Comparison of ENCODE assay signal across 8 cellular contexts in genomic region chr16:53129281-53130192, GRCh38.
DNase-seq lines count a peak whose midpoint lies in the region; ATAC-seq lines count a peak whose summit lies in the region.

No MANE protein-coding gene starts in this region.

- H3K36me3 Mint-ChIP-seq in activated naive CD8-positive, alpha-beta T cell treated with anti-CD3 and anti-CD28 coated beads, Interleukin-2, amount 50 U/mL, for 24 hours (ENCODE audit: low read depth) = peaks cover 1% of the 10 kb centered on the region

- H3K36me3 ChIP-seq in iPS-18a (ENCODE audit: control insufficient read depth, low read depth, low read length) (no peaks in the 10 kb centered on the region), skeletal muscle tissue (ENCODE audit: control insufficient read depth in 3 of 3, insufficient read depth in 3 of 3, low read length in 3 of 3) (no peaks in the 10 kb centered on the region)

- H3K4me3 ChIP-seq in iPS-18a (ENCODE audit: low read length) = peak overlapping the region; percentile 72
- peak overlapping the region; percentile 85 to 96 (median 91) for H3K4me3 ChIP-seq in skeletal muscle tissue (ENCODE audit: low read length in 3 of 3)

- no peak overlapping the region for H3K27ac Mint-ChIP-seq in activated naive CD8-positive, alpha-beta T cell treated with anti-CD3 and anti-CD28 coated beads, Interleukin-2, amount 50 U/mL, for 24 hours

- peak overlapping the region; percentile 68 for H3K9ac ChIP-seq in iPS-18a (ENCODE audit: low read length)
- H3K9ac ChIP-seq in skeletal muscle tissue (ENCODE audit: low read depth in 1 of 3, low read length in 3 of 3) = peak overlapping the region; percentile 91 to 94 (median 93)

- H3K27me3 ChIP-seq in iPS-18a (ENCODE audit: control insufficient read depth, insufficient read depth, low read length) (peaks cover 6% of the 10 kb centered on the region), skeletal muscle tissue (ENCODE audit: control insufficient read depth in 3 of 3, insufficient read depth in 3 of 3, low read length in 3 of 3) (no peaks in the 10 kb centered on the region)

- peak overlapping the region; percentile 76 for H3K4me3 Mint-ChIP-seq in activated naive CD8-positive, alpha-beta T cell treated with anti-CD3 and anti-CD28 coated beads, Interleukin-2, amount 50 U/mL, for 24 hours

- peaks cover 15% of the 10 kb centered on the region for H3K4me1 Mint-ChIP-seq in activated naive CD8-positive, alpha-beta T cell treated with anti-CD3 and anti-CD28 coated beads, Interleukin-2, amount 50 U/mL, for 24 hours

- ATAC-seq in HG03571 (IDR thresholded peaks at IDR 0.05; ENCODE audit: unreplicated experiment) (peak; percentile 1), GM18873 (IDR thresholded peaks at IDR 0.05; ENCODE audit: low FRiP score, unreplicated experiment) (no peak)
- ATAC-seq in activated naive CD8-positive, alpha-beta T cell treated with anti-CD3 and anti-CD28 coated beads, Interleukin-2, amount 50 U/mL, for 24 hours = no peak

- H3K27me3 Mint-ChIP-seq in activated naive CD8-positive, alpha-beta T cell treated with anti-CD3 and anti-CD28 coated beads, Interleukin-2, amount 50 U/mL, for 24 hours = no peaks in the 10 kb centered on the region

- H3K27ac ChIP-seq in iPS-18a (ENCODE audit: low read length) (no peak overlapping the region), skeletal muscle tissue (ENCODE audit: low read depth, low read length) (peak overlapping the region; percentile 94)

- H3K4me1 ChIP-seq in iPS-18a (ENCODE audit: control insufficient read depth, low read depth, low read length) (peaks cover 12% of the 10 kb centered on the region), skeletal muscle tissue (ENCODE audit: control insufficient read depth in 3 of 3, insufficient read depth in 3 of 3, low read length in 3 of 3) (peaks cover 0 to 15% (median 11%) of the 10 kb centered on the region in 3 donors)

- H3K9me3 ChIP-seq in iPS-18a (ENCODE audit: control insufficient read depth, low read depth, low read length) (no peaks in the 10 kb centered on the region), skeletal muscle tissue (ENCODE audit: control insufficient read depth in 3 of 3, low read length in 3 of 3) (no peaks in the 10 kb centered on the region)

- peak; percentile 57 for DNase-seq in NCI-H748 (lab: John Stamatoyannopoulos, UW; ENCODE audit: unreplicated experiment)
- no peak for DNase-seq in NCI-H748 treated with DMSO at 0.1 percent for 48 hours (lab: John Stamatoyannopoulos, UW)
- DNase-seq in activated naive CD8-positive, alpha-beta T cell treated with anti-CD3 and anti-CD28 coated beads, Interleukin-2, amount 50 U/mL, for 24 hours = no peak
- no peak for DNase-seq in activated CD4-positive, CD25-positive, alpha-beta regulatory T cell treated with anti-CD3 and anti-CD28 coated beads, Interleukin-2, amount 50 U/mL, for 72 hours

- H3K9me3 Mint-ChIP-seq in activated naive CD8-positive, alpha-beta T cell treated with anti-CD3 and anti-CD28 coated beads, Interleukin-2, amount 50 U/mL, for 24 hours = no peaks in the 10 kb centered on the region
